8 cellular contexts compared by ENCODE assay signal in the genomic region with DNA sequence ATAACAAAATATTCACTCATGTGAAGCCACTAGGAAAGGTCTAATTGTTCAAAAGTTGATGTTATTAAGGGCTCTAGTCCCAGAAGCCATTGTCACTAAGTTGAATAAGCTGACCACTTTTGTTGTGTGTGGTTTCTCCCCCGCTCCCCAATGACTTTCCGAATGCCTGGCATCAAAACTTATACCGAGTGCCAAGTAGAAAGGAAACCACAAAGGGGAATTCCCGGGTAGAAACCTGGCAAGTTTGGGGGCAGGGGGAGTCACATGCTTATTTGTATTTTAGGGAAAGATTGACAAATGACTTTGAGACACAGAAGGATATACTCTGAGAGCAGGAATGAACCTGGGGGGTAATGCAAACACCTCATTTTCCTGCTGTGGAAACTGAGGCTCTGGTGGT.
DNase-seq lines count a peak whose midpoint lies in the region; ATAC-seq and TF ChIP-seq lines count a peak whose summit lies in the region.
"Had no signal": no experiment of that assay in that cellular context is flagged by ENCODE, and none has a peak within 500 bp of the region (broad histone marks: within the 10 kb centered on the region; RNA-seq: fewer than 3 reads in every experiment).

No MANE protein-coding gene starts in this region.

- H3K4me1 ChIP-seq in left lung, result peaks cover 24 to 26% of the 10 kb centered on the region in 2 donors

- peak overlapping the region; percentile 96 for H3K27ac Mint-ChIP-seq in stimulated activated naive CD8-positive, alpha-beta T cell treated with anti-CD3 and anti-CD28 coated beads, Interleukin-15, Interleukin-2, amounts not matched to agents 100 ng/mL and 50 ng/mL, for 24 hours

- no peaks in the 10 kb centered on the region for H3K27me3 ChIP-seq in left lung

- H3K4me3 Mint-ChIP-seq in stimulated activated naive CD8-positive, alpha-beta T cell treated with anti-CD3 and anti-CD28 coated beads, Interleukin-15, Interleukin-2, amounts not matched to agents 100 ng/mL and 50 ng/mL, for 24 hours, result peak overlapping the region; percentile 75
- H3K4me3 Mint-ChIP-seq: H9 had no signal

- H3K36me3 Mint-ChIP-seq in stimulated activated naive CD8-positive, alpha-beta T cell treated with anti-CD3 and anti-CD28 coated beads, Interleukin-15, Interleukin-2, amounts not matched to agents 100 ng/mL and 50 ng/mL, for 24 hours (ENCODE audit: low read depth), result peaks cover 22% of the 10 kb centered on the region

- no peaks in the 10 kb centered on the region for H3K36me3 ChIP-seq in left lung

- intact Hi-C loops in left lung (cut with DNase I), result no loop called here

- no peaks in the 10 kb centered on the region for H3K9me3 Mint-ChIP-seq in stimulated activated naive CD8-positive, alpha-beta T cell treated with anti-CD3 and anti-CD28 coated beads, Interleukin-15, Interleukin-2, amounts not matched to agents 100 ng/mL and 50 ng/mL, for 24 hours
- H3K9me3 Mint-ChIP-seq: H9 had no signal

- peak overlapping the region in 1 of 2 donors; percentile 10 for H3K27ac ChIP-seq in left lung

- DNase-seq in M059J (ENCODE audit: low read depth), result peak; percentile 92
- peak; percentile 2 for DNase-seq in activated T-helper 1 cell treated with Interleukin-2 at 50 U/mL for 16 hours (ENCODE audit: low read depth)
- DNase-seq in left lung, result no peak
- DNase-seq in iPS-NIHi11 (ENCODE audit: low spot score), result no peak
- no peak for DNase-seq in NCI-H82 (lab: John Stamatoyannopoulos, UW)
- no peak for DNase-seq in NCI-H748 (lab: John Stamatoyannopoulos, UW; ENCODE audit: unreplicated experiment)
- DNase-seq: H9 had no signal

- ATAC-seq in left lung, result peak; percentile 35

- H3K4me3 ChIP-seq in left lung, result no peak overlapping the region

- H3K9me3 ChIP-seq in left lung, result no peaks in the 10 kb centered on the region

- H3K27me3 Mint-ChIP-seq in stimulated activated naive CD8-positive, alpha-beta T cell treated with anti-CD3 and anti-CD28 coated beads, Interleukin-15, Interleukin-2, amounts not matched to agents 100 ng/mL and 50 ng/mL, for 24 hours, result no peaks in the 10 kb centered on the region

- TF ChIP-seq CTCF in left lung (IDR thresholded peaks at IDR 0.05), result no peak

- H3K4me1 Mint-ChIP-seq in stimulated activated naive CD8-positive, alpha-beta T cell treated with anti-CD3 and anti-CD28 coated beads, Interleukin-15, Interleukin-2, amounts not matched to agents 100 ng/mL and 50 ng/mL, for 24 hours (ENCODE audit: low read depth), result peaks cover 58% of the 10 kb centered on the region

Comparison
In these comparisons a context has a peak if more than half of its experiments do, and no peak if none do; other contexts are left out.
1. DNase-seq: peak in M059J (single experiment) and activated T-helper 1 cell treated with Interleukin-2 at 50 U/mL for 16 hours (single experiment); none in left lung (0 of 2), iPS-NIHi11 (single experiment), NCI-H82 (single experiment) and NCI-H748 (single experiment).